In the genomic region with DNA sequence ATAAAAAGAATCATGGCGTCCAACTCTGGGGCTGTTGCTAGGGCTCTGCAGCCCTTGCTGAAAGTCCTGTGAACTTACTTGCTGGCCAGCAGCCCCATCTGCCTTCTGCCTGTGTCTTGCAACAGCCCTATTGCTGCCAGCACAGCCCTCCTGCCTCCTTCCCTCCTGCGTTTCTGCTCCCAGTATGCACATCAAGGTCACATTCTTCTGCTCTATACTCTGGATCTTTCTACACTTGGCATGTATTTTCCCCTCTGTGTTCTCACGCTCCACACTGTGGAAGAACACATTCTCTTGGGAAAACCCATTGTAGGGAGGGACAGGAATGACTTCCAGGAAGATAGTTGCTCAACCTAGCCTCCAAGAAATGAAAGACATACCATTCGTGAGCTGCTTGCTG, we compare ENCODE assay signal across 17 cellular contexts.
DNase-seq lines count a peak whose midpoint lies in the region; ATAC-seq and TF ChIP-seq lines count a peak whose summit lies in the region.
"Had no signal": no experiment of that assay in that cellular context is flagged by ENCODE, and none has a peak within 500 bp of the region (broad histone marks: within the 10 kb centered on the region; RNA-seq: fewer than 3 reads in every experiment).

No MANE protein-coding gene starts in this region.

- H3K4me3 ChIP-seq in fibroblast of villous mesenchyme (ENCODE audit: low read depth, low read length) (no peak overlapping the region), ovary (no peak overlapping the region)
- H3K4me3 ChIP-seq: coronary artery, skin epidermis had no signal

- DNase-seq in AG08395 (ENCODE audit: low spot score), result peak; percentile 79
- no peak for DNase-seq in WTC11 (ENCODE audit: low spot score)
- DNase-seq in fibroblast of villous mesenchyme (ENCODE audit: low read depth), result peak; percentile 86
- DNase-seq in ovary, result peak; percentile 25 to 74 (median 59)
- DNase-seq in activated CD8-positive, alpha-beta memory T cell treated with anti-CD3 and anti-CD28 coated beads, Interleukin-2, amount 50 U/mL, for 48 hours, result no peak
- DNase-seq in KG1 (lab: John Stamatoyannopoulos, UW), result no peak
- DNase-seq in hippocampal formation (lab: John Stamatoyannopoulos, UW), result no peak
- no peak for DNase-seq in activated naive CD4-positive, alpha-beta T cell treated with anti-CD3 and anti-CD28 coated beads for 36 hours
- DNase-seq: activated naive CD4-positive, alpha-beta T cell treated with anti-CD3 and anti-CD28 coated beads, Interleukin-2, amount 10 ng/mL, durations not matched to agents 7 days and 5 days; DMS153; kidney glomerular epithelial cell; naive thymus-derived CD8-positive, alpha-beta T cell; NCI-H1048; NCI-H345 had no signal

- no peaks in the 10 kb centered on the region for H3K36me3 Mint-ChIP-seq in WTC11
- no peaks in the 10 kb centered on the region for H3K36me3 Mint-ChIP-seq in activated naive CD4-positive, alpha-beta T cell treated with anti-CD3 and anti-CD28 coated beads for 36 hours (ENCODE audit: low read depth)
- H3K36me3 Mint-ChIP-seq: naive thymus-derived CD8-positive, alpha-beta T cell had no signal

- no peaks in the 10 kb centered on the region for H3K27me3 Mint-ChIP-seq in WTC11 (ENCODE audit: low read depth)
- no peaks in the 10 kb centered on the region for H3K27me3 Mint-ChIP-seq in activated naive CD4-positive, alpha-beta T cell treated with anti-CD3 and anti-CD28 coated beads for 36 hours (ENCODE audit: low read depth)
- H3K27me3 Mint-ChIP-seq: activated naive CD4-positive, alpha-beta T cell treated with anti-CD3 and anti-CD28 coated beads, Interleukin-2, amount 10 ng/mL, durations not matched to agents 7 days and 5 days; naive thymus-derived CD8-positive, alpha-beta T cell had no signal

- peaks cover 10% of the 10 kb centered on the region for H3K4me1 Mint-ChIP-seq in WTC11
- peaks cover 12% of the 10 kb centered on the region for H3K4me1 Mint-ChIP-seq in activated naive CD4-positive, alpha-beta T cell treated with anti-CD3 and anti-CD28 coated beads for 36 hours (ENCODE audit: low read depth)

- H3K27ac Mint-ChIP-seq in WTC11, result peak overlapping the region; percentile 25; the same call in 1 of the 2 replicates
- H3K27ac Mint-ChIP-seq in activated naive CD4-positive, alpha-beta T cell treated with anti-CD3 and anti-CD28 coated beads for 36 hours, result no peak overlapping the region
- H3K27ac Mint-ChIP-seq: activated naive CD4-positive, alpha-beta T cell treated with anti-CD3 and anti-CD28 coated beads, Interleukin-2, amount 10 ng/mL, durations not matched to agents 7 days and 5 days had no signal

- H3K4me3 Mint-ChIP-seq in WTC11, result no peak overlapping the region
- no peak overlapping the region for H3K4me3 Mint-ChIP-seq in activated naive CD4-positive, alpha-beta T cell treated with anti-CD3 and anti-CD28 coated beads for 36 hours
- H3K4me3 Mint-ChIP-seq: activated naive CD4-positive, alpha-beta T cell treated with anti-CD3 and anti-CD28 coated beads, Interleukin-2, amount 10 ng/mL, durations not matched to agents 7 days and 5 days; naive thymus-derived CD8-positive, alpha-beta T cell had no signal

- TF ChIP-seq CTCF in WTC11 (IDR thresholded peaks at IDR 0.05) (no peak), fibroblast of villous mesenchyme (IDR thresholded peaks at IDR 0.05; ENCODE audit: insufficient read depth, low read depth, low read length) (no peak), ovary (IDR thresholded peaks at IDR 0.05) (no peak)

- H3K9me3 Mint-ChIP-seq in WTC11, result peaks cover 1% of the 10 kb centered on the region
- H3K9me3 Mint-ChIP-seq in activated naive CD4-positive, alpha-beta T cell treated with anti-CD3 and anti-CD28 coated beads for 36 hours, result no peaks in the 10 kb centered on the region

- H3K36me3 ChIP-seq in ovary, result no peaks in the 10 kb centered on the region

- ATAC-seq in WTC11, result no peak
- ATAC-seq: naive thymus-derived CD8-positive, alpha-beta T cell had no signal

- CTCF ChIA-PET in WTC11 (lab: Charles Lee), result no interaction called here
- CTCF ChIA-PET in activated naive CD4-positive, alpha-beta T cell treated with anti-CD3 and anti-CD28 coated beads for 36 hours (lab: Charles Lee), result no interaction called here

- no peak for TF ChIP-seq EP300 in ovary (IDR thresholded peaks at IDR 0.05)

- H3K9me3 ChIP-seq in ovary, result no peaks in the 10 kb centered on the region

- intact Hi-C loops in ovary (cut with DNase I), result no loop called here
- intact Hi-C loops in activated naive CD4-positive, alpha-beta T cell treated with anti-CD3 and anti-CD28 coated beads for 36 hours (cut with micrococcal nuclease), result no loop called here

- H3K27ac ChIP-seq in ovary, result no peak overlapping the region
- H3K27ac ChIP-seq: VCaP had no signal

- POLR2A ChIA-PET in WTC11 (lab: Charles Lee), result no interaction called here

- no peak for TF ChIP-seq POLR2A in ovary (IDR thresholded peaks at IDR 0.05)

- no peaks in the 10 kb centered on the region for H3K27me3 ChIP-seq in ovary

- peaks cover 8% of the 10 kb centered on the region for H3K4me1 ChIP-seq in ovary (ENCODE audit: insufficient read depth)

- WGBS in ovary, 3 donors, result 8 to 19% (median 13%) methylated on average over 4 of the region's 4 CpGs

TF ChIP-seq in WTC11, 78 proteins besides CTCF, POLR2A, EP300 and RAD21:
- TF ChIP-seq ZBTB21 (CRISPR knock-in tag; IDR thresholded peaks at IDR 0.05; ENCODE audit: borderline replicate concordance) (no peak), NFE2L1 (CRISPR knock-in tag; IDR thresholded peaks at IDR 0.05) (no peak), TP53 (CRISPR knock-in tag; IDR thresholded peaks at IDR 0.05) (no peak)
- TF ChIP-seq, protein P1, sequence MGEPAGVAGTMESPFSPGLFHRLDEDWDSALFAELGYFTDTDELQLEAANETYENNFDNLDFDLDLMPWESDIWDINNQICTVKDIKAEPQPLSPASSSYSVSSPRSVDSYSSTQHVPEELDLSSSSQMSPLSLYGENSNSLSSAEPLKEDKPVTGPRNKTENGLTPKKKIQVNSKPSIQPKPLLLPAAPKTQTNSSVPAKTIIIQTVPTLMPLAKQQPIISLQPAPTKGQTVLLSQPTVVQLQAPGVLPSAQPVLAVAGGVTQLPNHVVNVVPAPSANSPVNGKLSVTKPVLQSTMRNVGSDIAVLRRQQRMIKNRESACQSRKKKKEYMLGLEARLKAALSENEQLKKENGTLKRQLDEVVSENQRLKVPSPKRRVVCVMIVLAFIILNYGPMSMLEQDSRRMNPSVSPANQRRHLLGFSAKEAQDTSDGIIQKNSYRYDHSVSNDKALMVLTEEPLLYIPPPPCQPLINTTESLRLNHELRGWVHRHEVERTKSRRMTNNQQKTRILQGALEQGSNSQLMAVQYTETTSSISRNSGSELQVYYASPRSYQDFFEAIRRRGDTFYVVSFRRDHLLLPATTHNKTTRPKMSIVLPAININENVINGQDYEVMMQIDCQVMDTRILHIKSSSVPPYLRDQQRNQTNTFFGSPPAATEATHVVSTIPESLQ (CRISPR knock-in tag; IDR thresholded peaks at IDR 0.05), result no peak

Comparison
In these comparisons a context has a peak if more than half of its experiments do, and no peak if none do; other contexts are left out.
1. DNase-seq: peak in AG08395 (single experiment), fibroblast of villous mesenchyme (single experiment) and ovary (5 of 5); none in WTC11 (single experiment), activated CD8-positive, alpha-beta memory T cell treated with anti-CD3 and anti-CD28 coated beads, Interleukin-2, amount 50 U/mL, for 48 hours (single experiment), KG1 (single experiment), hippocampal formation (0 of 2) and activated naive CD4-positive, alpha-beta T cell treated with anti-CD3 and anti-CD28 coated beads for 36 hours (single experiment).